10 cellular contexts compared by ENCODE assay signal in the genomic region with DNA sequence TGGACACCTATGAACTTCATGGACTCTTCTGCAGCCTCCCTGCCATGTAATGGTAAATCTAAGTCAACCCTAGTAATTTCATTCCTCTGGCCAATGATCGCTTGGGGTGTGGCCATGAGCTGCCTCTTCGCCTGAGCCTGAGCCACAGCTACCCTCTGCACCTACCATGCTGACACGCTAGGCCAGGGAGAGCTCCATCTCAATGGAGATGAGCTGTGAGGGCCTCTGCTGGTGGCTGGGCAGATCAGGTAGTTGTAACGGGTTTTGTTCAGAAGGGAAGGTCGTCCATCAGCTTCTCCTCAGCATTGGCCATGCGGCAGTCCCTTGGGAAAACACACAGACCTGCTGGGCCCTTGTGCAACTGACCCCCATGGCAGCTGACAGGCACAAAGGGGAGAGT. TPM values are rescaled to one million over a fixed set of nuclear protein-coding genes. Genes with fewer than 3 reads are reported as not detected.
DNase-seq lines count a peak whose midpoint lies in the region; ATAC-seq, FAIRE-seq and TF ChIP-seq lines count a peak whose summit lies in the region.
"Had no signal": no experiment of that assay in that cellular context is flagged by ENCODE, and none has a peak within 500 bp of the region (broad histone marks: within the 10 kb centered on the region; RNA-seq: fewer than 3 reads in every experiment).

No MANE protein-coding gene starts in this region.

- peaks cover 4% of the 10 kb centered on the region for H3K36me3 ChIP-seq in RWPE2 (ENCODE audit: low read depth)
- peaks cover 0 to 4% of the 10 kb centered on the region in 2 experiments for H3K36me3 ChIP-seq in keratinocyte (ENCODE audit: control insufficient read depth in 2 of 2, extremely low read depth in 1 of 2, insufficient read depth in 2 of 2, low read length in 2 of 2)
- no peaks in the 10 kb centered on the region for H3K36me3 ChIP-seq in prostate gland

- WGBS in prostate gland, result 74% methylated on average over 6 of the region's 6 CpGs

- TF ChIP-seq CTCF in RWPE2 (IDR thresholded peaks at IDR 0.05; ENCODE audit: poor library complexity, severe bottlenecking) (peak; percentile 16), keratinocyte (optimal IDR thresholded peaks at IDR 0.05 in 1 of 3, IDR thresholded peaks at IDR 0.05 in 1 of 3, conservative IDR thresholded peaks at IDR 0.05 in 1 of 3; ENCODE audit: extremely low read depth in 1 of 3, insufficient read depth in 2 of 3, low read length in 3 of 3) (peak; percentile 26 to 73 (median 43)), prostate gland (IDR thresholded peaks at IDR 0.05) (peak in 1 of 4 experiments; percentile 22), type B pancreatic cell (conservative IDR thresholded peaks at IDR 0.05) (no peak)

- no peak overlapping the region for H3K9ac ChIP-seq in keratinocyte (ENCODE audit: control insufficient read depth, extremely low read depth, insufficient read depth, low read length)

- no peaks in the 10 kb centered on the region for H4K20me1 ChIP-seq in keratinocyte (ENCODE audit: control insufficient read depth, extremely low read depth, insufficient read depth, low read length)

- H3K27me3 ChIP-seq in RWPE2 (ENCODE audit: insufficient read depth, poor library complexity, severe bottlenecking) (no peaks in the 10 kb centered on the region), keratinocyte (ENCODE audit: control insufficient read depth, extremely low read depth, insufficient read depth, low read length) (no peaks in the 10 kb centered on the region), prostate gland (replicated peaks; ENCODE audit: insufficient read depth) (no peaks in the 10 kb centered on the region)

- no peak overlapping the region for H3K4me2 ChIP-seq in keratinocyte (ENCODE audit: control insufficient read depth, extremely low read depth, insufficient read depth, low read depth, low read length)

- peaks cover 7% of the 10 kb centered on the region for H3K4me1 Mint-ChIP-seq in type B pancreatic cell (ENCODE audit: unreplicated experiment)

- no peak overlapping the region for H3K27ac Mint-ChIP-seq in type B pancreatic cell

- H3K9me1 ChIP-seq in keratinocyte (ENCODE audit: control insufficient read depth, extremely low read depth, insufficient read depth, low read length), result no peaks in the 10 kb centered on the region

- H3K36me3 Mint-ChIP-seq in type B pancreatic cell, result peaks cover 5% of the 10 kb centered on the region

- H3K27me3 Mint-ChIP-seq in type B pancreatic cell, result peaks cover 25% of the 10 kb centered on the region

- ATAC-seq in HG03039 (IDR thresholded peaks at IDR 0.05; ENCODE audit: unreplicated experiment), result peak; percentile 67
- peak; percentile 53; the same call in 2 of the 3 replicates for ATAC-seq in RWPE2 (ENCODE audit: low read depth)

- H3K4me3 ChIP-seq in RWPE2 (ENCODE audit: severe bottlenecking) (no peak overlapping the region), keratinocyte (ENCODE audit: control insufficient read depth in 2 of 3, extremely low read depth in 1 of 3, insufficient read depth in 2 of 3, low read depth in 1 of 3, low read length in 3 of 3) (no peak overlapping the region), prostate gland (no peak overlapping the region)
- H3K4me3 ChIP-seq: lung had no signal

- DNase-seq in NCI-H748 (lab: John Stamatoyannopoulos, UW; ENCODE audit: unreplicated experiment) (peak; percentile 27), NCI-H748 treated with DMSO at 0.1 percent for 48 hours (lab: John Stamatoyannopoulos, UW) (no peak), RWPE2 (ENCODE audit: low spot score) (no peak), keratinocyte (ENCODE audit: low read depth, low spot score) (no peak), prostate gland (ENCODE audit: low spot score) (no peak), cortex of kidney (lab: John Stamatoyannopoulos, UW) (no peak), type B pancreatic cell (ENCODE audit: extremely low spot score, unreplicated experiment) (no peak)

- H3K27ac ChIP-seq in RWPE2 (ENCODE audit: poor library complexity, severe bottlenecking) (no peak overlapping the region), keratinocyte (ENCODE audit: control insufficient read depth, insufficient read depth, low read length) (no peak overlapping the region), prostate gland (no peak overlapping the region)
- H3K27ac ChIP-seq: VCaP had no signal

- no peaks in the 10 kb centered on the region for H3K9me3 Mint-ChIP-seq in type B pancreatic cell

- intact Hi-C loops in prostate gland (cut with DNase I), result no loop called here

- H3K4me3 Mint-ChIP-seq in type B pancreatic cell, result no peak overlapping the region

- H3K9me3 ChIP-seq in RWPE2 (ENCODE audit: severe bottlenecking), result no peaks in the 10 kb centered on the region
- no peaks in the 10 kb centered on the region for H3K9me3 ChIP-seq in keratinocyte (ENCODE audit: control insufficient read depth, low read depth, low read length)
- no peaks in the 10 kb centered on the region for H3K9me3 ChIP-seq in prostate gland

- no peak for FAIRE-seq in keratinocyte (lab: Jason Lieb, UNC)

- TF ChIP-seq POLR2A in prostate gland (IDR thresholded peaks at IDR 0.05), result no peak

- no peaks in the 10 kb centered on the region for H3K4me1 ChIP-seq in RWPE2 (ENCODE audit: insufficient read depth, poor library complexity, severe bottlenecking)
- no peaks in the 10 kb centered on the region for H3K4me1 ChIP-seq in keratinocyte (ENCODE audit: control insufficient read depth, extremely low read depth, insufficient read depth, low read length)
- H3K4me1 ChIP-seq in prostate gland (replicated peaks), result no peaks in the 10 kb centered on the region

- dilution Hi-C loops in keratinocyte (cut with MboI; ENCODE audit: extremely low pct_ligation_motif_present, low sequenced_read_pairs), result no loop called here

- no peaks in the 10 kb centered on the region for H3K79me2 ChIP-seq in keratinocyte (ENCODE audit: control insufficient read depth, insufficient read depth, low read length)

- H2AFZ ChIP-seq in keratinocyte (ENCODE audit: control insufficient read depth, low read length), result no peak overlapping the region

RNA-seq across cellular contexts. Expression of gene MPHOSPH10, which starts 24.4 kb away (rescaled TPM):
- polyA plus RNA-seq in keratinocyte, result 9.7 to 20.3 TPM (median 16.1 TPM) in 3 replicates
- polyA plus RNA-seq in keratinocyte (2011; ENCODE audit: low read depth), result 66.6 TPM
- 9.7 and 12.0 TPM in 2 replicates for polyA plus RNA-seq in keratinocyte (2011; cell fraction: cytosol; rRNA removed)
- polyA plus RNA-seq in keratinocyte (2011; cell fraction: nucleus; rRNA removed), result 14.1 and 24.5 TPM in 2 replicates
- polyA plus RNA-seq in keratinocyte (2012; ENCODE audit: low replicate concordance), result 16.5 and 17.7 TPM in 2 replicates
- 1.2 to 7.4 TPM (median 2.0 TPM) in 3 replicates for polyA minus RNA-seq in keratinocyte
- 10.6 TPM for polyA minus RNA-seq in keratinocyte (2011; cell fraction: cytosol; rRNA and poly(A)+ RNA removed)
- polyA minus RNA-seq in keratinocyte (2011; cell fraction: nucleus; rRNA and poly(A)+ RNA removed), result 5.5 and 7.8 TPM in 2 replicates
- total RNA-seq in prostate gland (10 to 100 TPM; 20.2 to 25.9 TPM), type B pancreatic cell (ENCODE audit: low replicate concordance) (40.2 and 41.7 TPM in 2 replicates)

RNA-seq across cellular contexts. Expression of gene MCEE, which starts 24.8 kb away (rescaled TPM):
- polyA plus RNA-seq in keratinocyte, result 4.5 to 7.4 TPM (median 6.4 TPM) in 3 replicates
- polyA plus RNA-seq in keratinocyte (2011; ENCODE audit: low read depth), result 2.0 TPM
- polyA plus RNA-seq in keratinocyte (2011; cell fraction: cytosol; rRNA removed), result 3.3 and 5.3 TPM in 2 replicates
- polyA plus RNA-seq in keratinocyte (2011; cell fraction: nucleus; rRNA removed), result 5.7 and 6.7 TPM in 2 replicates
- polyA plus RNA-seq in keratinocyte (2012; ENCODE audit: low replicate concordance), result 5.1 and 9.2 TPM in 2 replicates
- polyA minus RNA-seq in keratinocyte, result 1.4 to 3.0 TPM (median 2.3 TPM) in 3 replicates
- 2.5 TPM for polyA minus RNA-seq in keratinocyte (2011; cell fraction: cytosol; rRNA and poly(A)+ RNA removed)
- 2.3 and 2.6 TPM in 2 replicates for polyA minus RNA-seq in keratinocyte (2011; cell fraction: nucleus; rRNA and poly(A)+ RNA removed)
- total RNA-seq in prostate gland (10 to 100 TPM; 18.2 to 41.4 TPM), type B pancreatic cell (ENCODE audit: low replicate concordance) (16.5 and 20.3 TPM in 2 replicates)
